ENCODE assay signal across 8 cellular contexts in genomic region chr3:50246517-50246954, GRCh38. TPM values are rescaled to one million over a fixed set of nuclear protein-coding genes. Genes with fewer than 3 reads are reported as not detected.
DNase-seq lines count a peak whose midpoint lies in the region; ATAC-seq lines count a peak whose summit lies in the region.

No MANE protein-coding gene starts in this region.

- H3K27me3 Mint-ChIP-seq in activated CD4-positive, alpha-beta T cell treated with anti-CD3 and anti-CD28 coated beads for 36 hours = no peaks in the 10 kb centered on the region

- H3K4me3 Mint-ChIP-seq in activated CD4-positive, alpha-beta T cell treated with anti-CD3 and anti-CD28 coated beads for 36 hours = peak overlapping the region; percentile 75
- H3K4me3 Mint-ChIP-seq in stimulated activated effector memory CD8-positive, alpha-beta T cell treated with anti-CD3 and anti-CD28 coated beads, Interleukin-12 subunit alpha, Interleukin-12 subunit beta, amount 100 ng/mL, for 72 hours = peak overlapping the region; percentile 76

- intact Hi-C loops in activated CD4-positive, alpha-beta T cell treated with anti-CD3 and anti-CD28 coated beads for 36 hours (cut with DNase I, micrococcal nuclease) = loop anchor here (1.0 to 2.0 kb wide), 9 partner anchors 8 to 91 kb away; partner anchors contain the start of genes HYAL3 (in 1 of the 2), IFRD2 (in 1 of the 2) and NAA80 (in 1 of the 2)

- H3K27ac Mint-ChIP-seq in activated CD4-positive, alpha-beta T cell treated with anti-CD3 and anti-CD28 coated beads for 36 hours = peak overlapping the region; percentile 95
- H3K27ac Mint-ChIP-seq in stimulated activated effector memory CD8-positive, alpha-beta T cell treated with anti-CD3 and anti-CD28 coated beads, Interleukin-12 subunit alpha, Interleukin-12 subunit beta, amount 100 ng/mL, for 72 hours = peak overlapping the region; percentile 94

- peaks cover 28% of the 10 kb centered on the region for H3K36me3 Mint-ChIP-seq in activated CD4-positive, alpha-beta T cell treated with anti-CD3 and anti-CD28 coated beads for 36 hours (ENCODE audit: low read depth)
- H3K36me3 Mint-ChIP-seq in stimulated activated effector memory CD8-positive, alpha-beta T cell treated with anti-CD3 and anti-CD28 coated beads, Interleukin-12 subunit alpha, Interleukin-12 subunit beta, amount 100 ng/mL, for 72 hours = peaks cover 86% of the 10 kb centered on the region

- no peaks in the 10 kb centered on the region for H3K36me3 ChIP-seq in mucosa of stomach (ENCODE audit: control insufficient read depth, insufficient read depth, low read length)

- peak; percentile 81 for DNase-seq in AG20443 (ENCODE audit: low spot score)
- peak; percentile 87 for DNase-seq in KBM-7
- DNase-seq in activated CD4-positive, alpha-beta T cell treated with anti-CD3 and anti-CD28 coated beads for 36 hours = peak; percentile 93
- DNase-seq in dedifferentiated amniotic fluid mesenchymal stem cell (ENCODE audit: extremely low spot score) = peak; percentile 83
- peak in 1 of 2 donors; percentile 71 for DNase-seq in stimulated activated effector memory CD8-positive, alpha-beta T cell treated with anti-CD3 and anti-CD28 coated beads, Interleukin-12 subunit alpha, Interleukin-12 subunit beta, amount 100 ng/mL, for 72 hours (ENCODE audit: low spot score in 2 of 2)
- no peak for DNase-seq in retina

- POLR2A ChIA-PET in activated CD4-positive, alpha-beta T cell treated with anti-CD3 and anti-CD28 coated beads for 36 hours (lab: Charles Lee) = interaction anchor here (0.6 to 1.6 kb wide), 8 partner anchors 8 to 142 kb away, joined by 3 to 9 read pairs (median 5); partner anchors contain the start of gene GNAI2

- peaks cover 84% of the 10 kb centered on the region for H3K4me1 Mint-ChIP-seq in activated CD4-positive, alpha-beta T cell treated with anti-CD3 and anti-CD28 coated beads for 36 hours
- peaks cover 91% of the 10 kb centered on the region for H3K4me1 Mint-ChIP-seq in stimulated activated effector memory CD8-positive, alpha-beta T cell treated with anti-CD3 and anti-CD28 coated beads, Interleukin-12 subunit alpha, Interleukin-12 subunit beta, amount 100 ng/mL, for 72 hours

- peak overlapping the region; percentile 68 for H3K4me3 ChIP-seq in mucosa of stomach (ENCODE audit: low read length)

- H3K27me3 ChIP-seq in mucosa of stomach (ENCODE audit: control insufficient read depth, insufficient read depth, low read length) = no peaks in the 10 kb centered on the region

- H3K9ac ChIP-seq in mucosa of stomach (ENCODE audit: low read length) = peak overlapping the region; percentile 69

- no peaks in the 10 kb centered on the region for H3K9me3 ChIP-seq in mucosa of stomach (ENCODE audit: control insufficient read depth, low read length)

- peak; percentile 51 for ATAC-seq in GM21381 (IDR thresholded peaks at IDR 0.05; ENCODE audit: unreplicated experiment)
- peak; percentile 82 for ATAC-seq in activated CD4-positive, alpha-beta T cell treated with anti-CD3 and anti-CD28 coated beads for 36 hours
- ATAC-seq in stimulated activated effector memory CD8-positive, alpha-beta T cell treated with anti-CD3 and anti-CD28 coated beads, Interleukin-12 subunit alpha, Interleukin-12 subunit beta, amount 100 ng/mL, for 72 hours = peak; percentile 90

- in situ Hi-C loops in KBM-7 (cut with MboI; ENCODE audit: low pct_unique_long_range_greater_than_20kb, low sequenced_read_pairs) = no loop called here

- H3K9me3 Mint-ChIP-seq in activated CD4-positive, alpha-beta T cell treated with anti-CD3 and anti-CD28 coated beads for 36 hours (ENCODE audit: low read depth) = no peaks in the 10 kb centered on the region
- no peaks in the 10 kb centered on the region for H3K9me3 Mint-ChIP-seq in stimulated activated effector memory CD8-positive, alpha-beta T cell treated with anti-CD3 and anti-CD28 coated beads, Interleukin-12 subunit alpha, Interleukin-12 subunit beta, amount 100 ng/mL, for 72 hours

- peaks cover 88% of the 10 kb centered on the region for H3K4me1 ChIP-seq in mucosa of stomach (ENCODE audit: control insufficient read depth, insufficient read depth, low read length)

- CTCF ChIA-PET in activated CD4-positive, alpha-beta T cell treated with anti-CD3 and anti-CD28 coated beads for 36 hours (lab: Charles Lee) = interaction anchor here (0.6 to 3.6 kb wide), 30 partner anchors 10 to 569 kb away, joined by 3 to 76 read pairs (median 5); partner anchors contain the start of genes C3orf18, GNAI2, GNAT1 and HYAL3

RNA-seq across cellular contexts. Expression of gene GNAI2, which starts 10.5 kb away (rescaled TPM):
- 100 to 1,000 TPM; 280 to 341 TPM for total RNA-seq in activated CD4-positive, alpha-beta T cell treated with anti-CD3 and anti-CD28 coated beads for 36 hours

RNA-seq across cellular contexts. Expression of gene SEMA3B, which starts 22.4 kb away (rescaled TPM):
- total RNA-seq in activated CD4-positive, alpha-beta T cell treated with anti-CD3 and anti-CD28 coated beads for 36 hours = 1 to 10 TPM; 1.6 to 2.1 TPM

RNA-seq across cellular contexts. Expression of gene LSMEM2, which starts 32.4 kb away (rescaled TPM):
- not detected for total RNA-seq in activated CD4-positive, alpha-beta T cell treated with anti-CD3 and anti-CD28 coated beads for 36 hours

RNA-seq across cellular contexts. Expression of gene SLC38A3, which starts 41.5 kb away (rescaled TPM):
- total RNA-seq in activated CD4-positive, alpha-beta T cell treated with anti-CD3 and anti-CD28 coated beads for 36 hours = under 1 TPM in 1 of 2 experiments, not detected in 1; 0.12 TPM

RNA-seq across cellular contexts. Expression of gene IFRD2, which starts 45.7 kb away (rescaled TPM):
- 100 to 1,000 TPM; 100 to 125 TPM for total RNA-seq in activated CD4-positive, alpha-beta T cell treated with anti-CD3 and anti-CD28 coated beads for 36 hours
